ENCODE assay signal across 33 cellular contexts in genomic region chr2:17617955-17618354, GRCh38.
"Had no signal": no experiment of that assay in that cellular context is flagged by ENCODE, and none has a peak within 500 bp of the region (broad histone marks: within the 10 kb centered on the region; RNA-seq: fewer than 3 reads in every experiment).

No MANE protein-coding gene starts in this region.

- H3K9ac ChIP-seq: KMS-11 had no signal

- H3K9me3 ChIP-seq: MG63 had no signal

- H3K36me3 ChIP-seq: MG63 had no signal

- DNase-seq: Karpas-422, Kasumi-1, MG63, MV-4-11, NCI-H1048, NCI-H1092, NCI-H1092 treated with DMSO at 0.1 percent for 48 hours, NCI-H1105, NCI-H1105 treated with DMSO at 0.1 percent for 48 hours, NCI-H1417 treated with DMSO at 0.1 percent for 48 hours, NCI-H1436, NCI-H1436 treated with DMSO at 0.1 percent for 48 hours, NCI-H146, NCI-H1694, NCI-H1694 treated with DMSO at 0.1 percent for 48 hours, NCI-H187, NCI-H187 treated with DMSO at 0.1 percent for 48 hours, NCI-H1930, NCI-H2029, NCI-H2029 treated with DMSO at 0.1 percent for 48 hours, NCI-H2081, NCI-H2081 treated with DMSO at 0.1 percent for 48 hours, NCI-H2107, NCI-H2171, NCI-H2171 treated with DMSO at 0.1 percent for 48 hours, NCI-H2227 treated with DMSO at 0.1 percent for 48 hours, NCI-H226, NCI-H345, NCI-H446, NCI-H446 treated with DMSO at 0.1 percent for 48 hours, NCI-H510A, NCI-H510A treated with DMSO at 0.1 percent for 48 hours had no signal

- H3K27me3 ChIP-seq: MG63 had no signal

- H3K4me3 ChIP-seq: MG63 had no signal

- H3K27ac ChIP-seq: KMS-11 had no signal

- H3K4me2 ChIP-seq: KMS-11 had no signal
